3 cellular contexts compared by ENCODE assay signal in the genomic region with DNA sequence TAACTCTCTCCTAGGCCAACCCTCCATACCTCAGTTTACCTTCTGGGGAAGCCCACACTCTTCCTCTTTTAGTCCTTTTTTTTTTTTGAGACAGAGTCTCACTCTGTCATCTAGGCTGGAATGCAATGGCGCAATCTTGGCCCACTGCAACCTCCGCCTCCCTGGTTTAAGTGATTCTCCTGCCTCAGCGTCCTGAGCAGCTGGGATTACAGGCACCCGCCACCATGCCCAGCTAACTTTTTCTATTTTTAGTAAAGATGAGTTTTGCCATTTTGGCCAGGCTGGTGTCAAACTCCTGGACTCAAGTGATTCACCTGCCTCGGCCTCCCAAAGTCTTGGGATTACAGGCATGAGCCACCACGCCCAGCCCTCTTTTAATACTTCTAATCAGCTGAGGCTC. TPM values are rescaled to one million over a fixed set of nuclear protein-coding genes. Genes with fewer than 3 reads are reported as not detected.
"Had no signal": no experiment of that assay in that cellular context is flagged by ENCODE, and none has a peak within 500 bp of the region (broad histone marks: within the 10 kb centered on the region; RNA-seq: fewer than 3 reads in every experiment).

No MANE protein-coding gene starts in this region.

RNA-seq across cellular contexts. Expression of gene PKNOX2, which starts 58.6 kb away (rescaled TPM):
- total RNA-seq: lung microvascular endothelial cell; naive thymus-derived CD4-positive, alpha-beta T cell; natural killer cell treated with Interleukin-12 subunit alpha and Interleukin-12 subunit beta and Interleukin-15 and Interleukin-18, amount 100 ng/mL, for 72 hours had no signal
- polyA plus RNA-seq: naive thymus-derived CD4-positive, alpha-beta T cell had no signal
